Comparison of ENCODE assay signal across 9 cellular contexts in genomic region chr17:29133146-29133713, GRCh38. TPM values are rescaled to one million over a fixed set of nuclear protein-coding genes. Genes with fewer than 3 reads are reported as not detected.
DNase-seq lines count a peak whose midpoint lies in the region; ATAC-seq and TF ChIP-seq lines count a peak whose summit lies in the region.
"Had no signal": no experiment of that assay in that cellular context is flagged by ENCODE, and none has a peak within 500 bp of the region (broad histone marks: within the 10 kb centered on the region; RNA-seq: fewer than 3 reads in every experiment).

No MANE protein-coding gene starts in this region.

- no peaks in the 10 kb centered on the region for H3K27me3 ChIP-seq in skeletal muscle tissue (ENCODE audit: control insufficient read depth in 3 of 3, insufficient read depth in 3 of 3, low read length in 3 of 3)

- no peak overlapping the region for H3K4me3 ChIP-seq in HEK293 (ENCODE audit: low read depth, low read length)
- H3K4me3 ChIP-seq in skeletal muscle tissue (ENCODE audit: low read length in 3 of 3), result peak overlapping the region; percentile 34 to 80 (median 63)

- H3K36me3 ChIP-seq in HEK293 (ENCODE audit: control insufficient read depth in 2 of 2, insufficient read depth in 1 of 2, low read length in 2 of 2), result no peaks in the 10 kb centered on the region
- peaks cover 28 to 35% (median 31%) of the 10 kb centered on the region in 3 donors for H3K36me3 ChIP-seq in skeletal muscle tissue (ENCODE audit: control insufficient read depth in 3 of 3, insufficient read depth in 3 of 3, low read length in 3 of 3)

- peaks cover 26% of the 10 kb centered on the region for H3K36me3 Mint-ChIP-seq in activated CD8-positive, alpha-beta T cell treated with anti-CD3 and anti-CD28 coated beads, Interleukin-2, amount 10 ng/mL, durations not matched to agents 7 days and 5 days (ENCODE audit: low read depth)
- no peaks in the 10 kb centered on the region for H3K36me3 Mint-ChIP-seq in nephron progenitor cell (ENCODE audit: low read depth)

- H3K4me3 Mint-ChIP-seq in activated CD8-positive, alpha-beta T cell treated with anti-CD3 and anti-CD28 coated beads, Interleukin-2, amount 10 ng/mL, durations not matched to agents 7 days and 5 days, result no peak overlapping the region
- H3K4me3 Mint-ChIP-seq in nephron progenitor cell, result no peak overlapping the region

- H3K27ac Mint-ChIP-seq in activated CD8-positive, alpha-beta T cell treated with anti-CD3 and anti-CD28 coated beads, Interleukin-2, amount 10 ng/mL, durations not matched to agents 7 days and 5 days, result peak overlapping the region; percentile 20
- no peak overlapping the region for H3K27ac Mint-ChIP-seq in nephron progenitor cell

- POLR2A ChIA-PET in HEK293 (lab: Yijun Ruan, JAX), result interaction anchor here (1.0 to 1.5 kb wide), 2 partner anchors 9 kb away, joined by 3 read pairs; no protein-coding TSS in a partner anchor
- POLR2A ChIA-PET in activated CD8-positive, alpha-beta T cell treated with anti-CD3 and anti-CD28 coated beads, Interleukin-2, amount 10 ng/mL, durations not matched to agents 7 days and 5 days (lab: Charles Lee), result no interaction called here

- TF ChIP-seq CTCF in HEK293 (tag by site-specific recombination; IDR thresholded peaks at IDR 0.05) (no peak), nephron progenitor cell (IDR thresholded peaks at IDR 0.05) (no peak)

- no peaks in the 10 kb centered on the region for H3K9me3 ChIP-seq in HEK293 (ENCODE audit: control insufficient read depth, insufficient read depth, low read depth, low read length)
- H3K9me3 ChIP-seq in skeletal muscle tissue (ENCODE audit: control insufficient read depth in 3 of 3, low read length in 3 of 3), result no peaks in the 10 kb centered on the region

- no peaks in the 10 kb centered on the region for H3K9me3 Mint-ChIP-seq in activated CD8-positive, alpha-beta T cell treated with anti-CD3 and anti-CD28 coated beads, Interleukin-2, amount 10 ng/mL, durations not matched to agents 7 days and 5 days (ENCODE audit: insufficient read depth)
- no peaks in the 10 kb centered on the region for H3K9me3 Mint-ChIP-seq in nephron progenitor cell

- H3K4me1 ChIP-seq in HEK293 (ENCODE audit: control insufficient read depth, insufficient read depth, low read length) (peaks cover 2% of the 10 kb centered on the region; the same call in 1 of the 2 replicates), skeletal muscle tissue (ENCODE audit: control insufficient read depth in 3 of 3, insufficient read depth in 3 of 3, low read length in 3 of 3) (peaks cover 79 to 93% (median 87%) of the 10 kb centered on the region in 3 donors)

- H3K4me1 Mint-ChIP-seq in activated CD8-positive, alpha-beta T cell treated with anti-CD3 and anti-CD28 coated beads, Interleukin-2, amount 10 ng/mL, durations not matched to agents 7 days and 5 days (ENCODE audit: low read depth), result peaks cover 52% of the 10 kb centered on the region
- peaks cover 63% of the 10 kb centered on the region for H3K4me1 Mint-ChIP-seq in nephron progenitor cell

- intact Hi-C loops in cardiac septum (cut with DNase I), result no loop called here

- no peak for DNase-seq in activated CD8-positive, alpha-beta T cell treated with anti-CD3 and anti-CD28 coated beads, Interleukin-2, amount 10 ng/mL, durations not matched to agents 7 days and 5 days
- DNase-seq in cardiac septum (ENCODE audit: low spot score) (peak; percentile 78), nephron progenitor cell (no peak), RPMI8226 (no peak)
- DNase-seq in stimulated activated CD4-positive, alpha-beta T cell treated with anti-CD3 and anti-CD28 coated beads, Interleukin-2, amount 100 ng/mL, for 24 hours, result no peak
- DNase-seq in activated CD8-positive, alpha-beta memory T cell treated with anti-CD3 and anti-CD28 coated beads, Interleukin-2, amount 50 U/mL, for 48 hours, result no peak

- no peaks in the 10 kb centered on the region for H3K27me3 Mint-ChIP-seq in activated CD8-positive, alpha-beta T cell treated with anti-CD3 and anti-CD28 coated beads, Interleukin-2, amount 10 ng/mL, durations not matched to agents 7 days and 5 days (ENCODE audit: low read depth)
- H3K27me3 Mint-ChIP-seq in nephron progenitor cell (ENCODE audit: low read depth, poor library complexity), result peaks cover 3% of the 10 kb centered on the region

- H3K9ac ChIP-seq in skeletal muscle tissue (ENCODE audit: low read depth in 1 of 3, low read length in 3 of 3), result peak overlapping the region; percentile 77 to 87 (median 85)

- CTCF ChIA-PET in HEK293 (lab: Yijun Ruan, JAX), result interaction anchor here (0.8 to 21.4 kb wide), 7 partner anchors 10 to 180 kb away, joined by 3 to 506 read pairs (median 6); partner anchors contain the start of gene MYO18A
- CTCF ChIA-PET in activated CD8-positive, alpha-beta T cell treated with anti-CD3 and anti-CD28 coated beads, Interleukin-2, amount 10 ng/mL, durations not matched to agents 7 days and 5 days (lab: Charles Lee), result interaction anchor here (3.5 to 20.1 kb wide), 5 partner anchors 9 to 168 kb away, joined by 15 to 414 read pairs (median 66); no protein-coding TSS in a partner anchor

- H3K27ac ChIP-seq in HEK293 (ENCODE audit: extremely low read depth, low read depth, low read length), result no peak overlapping the region
- H3K27ac ChIP-seq in skeletal muscle tissue (ENCODE audit: low read depth, low read length), result peak overlapping the region; percentile 97
- H3K27ac ChIP-seq: VCaP had no signal

- ATAC-seq in activated CD8-positive, alpha-beta T cell treated with anti-CD3 and anti-CD28 coated beads, Interleukin-2, amount 10 ng/mL, durations not matched to agents 7 days and 5 days, result peak; percentile 15

TF ChIP-seq in HEK293, 187 proteins besides CTCF, POLR2A, EP300 and RAD21:
- peak; percentile 40; the same call in 1 of the 2 replicates for TF ChIP-seq GLIS1 (tag by site-specific recombination; IDR thresholded peaks at IDR 0.05)
- TF ChIP-seq PATZ1 (tag by site-specific recombination; IDR thresholded peaks at IDR 0.05), result peak; percentile 28; the same call in 1 of the 2 replicates
- TF ChIP-seq ZNF133 (tag by site-specific recombination; IDR thresholded peaks at IDR 0.05), result peak; percentile 95
- TF ChIP-seq ZNF837 (tag by site-specific recombination; IDR thresholded peaks at IDR 0.05), result no peak
- TF ChIP-seq ZIC2 (tag by site-specific recombination; IDR thresholded peaks at IDR 0.05), result peak; percentile 66
- peak; percentile 34 for TF ChIP-seq ZFHX2 (tag by site-specific recombination; conservative IDR thresholded peaks at IDR 0.05)
- peak; percentile 65 for TF ChIP-seq GLIS2 (tag by site-specific recombination; IDR thresholded peaks at IDR 0.05)
- no peak for TF ChIP-seq ZNF280C (tag by site-specific recombination; IDR thresholded peaks at IDR 0.05)
- TF ChIP-seq ZNF571 (tag by site-specific recombination; IDR thresholded peaks at IDR 0.05), result no peak

RNA-seq across cellular contexts. Expression of gene MYO18A, which starts 47.0 kb away (rescaled TPM):
- total RNA-seq in activated CD8-positive, alpha-beta T cell treated with anti-CD3 and anti-CD28 coated beads, Interleukin-2, amount 10 ng/mL, durations not matched to agents 7 days and 5 days, result 10 to 100 TPM; 53.4 to 53.8 TPM
- total RNA-seq in cardiac septum (317 TPM), skeletal muscle tissue (171 TPM)
